ENCODE assay signal across 1 cellular context in genomic region chr11:126211236-126212088, GRCh38.
TF ChIP-seq lines count a peak whose summit lies in the region.

TSS of gene FAM118B (plus strand) at chr11:126211782. CDS start at chr11:126235002, 23,220 bp downstream.
TSS of gene RPUSD4 (minus strand) at chr11:126211650. CDS start at chr11:126211638, 12 bp downstream.

TF ChIP-seq in GM12878, 131 proteins besides CTCF, POLR2A, EP300 and RAD21 (continued from another document and continues in another):
- TF ChIP-seq HSF1 (IDR thresholded peaks at IDR 0.05; ENCODE audit: low read depth, low read length) (no peak), GABPA (IDR thresholded peaks at IDR 0.05; ENCODE audit: low read depth) (no peak), PRDM15 (CRISPR knock-in tag; IDR thresholded peaks at IDR 0.05) (no peak), IKZF2 (IDR thresholded peaks at IDR 0.05) (no peak), E2F4 (IDR thresholded peaks at IDR 0.05; ENCODE audit: low read depth, low read length) (no peak), SMARCA5 (IDR thresholded peaks at IDR 0.05) (no peak), FOXK2 (IDR thresholded peaks at IDR 0.05) (no peak), ZNF592 (IDR thresholded peaks at IDR 0.05) (no peak), YY1 (IDR thresholded peaks at IDR 0.05; ENCODE audit: low read depth, low read length) (peak; percentile 99), USF1 (IDR thresholded peaks at IDR 0.05; ENCODE audit: borderline replicate concordance, extremely low read length, insufficient read depth, low read depth, low read length) (peak; percentile 100), PML (IDR thresholded peaks at IDR 0.05; ENCODE audit: low read length) (peak; percentile 82), STAT1 (conservative IDR thresholded peaks at IDR 0.05) (0 out of 2 replicates have a peak, but pooled peaks have one; percentile 50), JUNB (IDR thresholded peaks at IDR 0.05) (no peak), MEF2B (IDR thresholded peaks at IDR 0.05; ENCODE audit: partially characterized antibody, poor library complexity, severe bottlenecking) (peak; percentile 90), MTA3 (IDR thresholded peaks at IDR 0.05; ENCODE audit: borderline replicate concordance, low read length) (no peak), IRF4 (IDR thresholded peaks at IDR 0.05; ENCODE audit: low read depth, low read length) (0 out of 2 replicates have a peak, but pooled peaks have one; percentile 8), ASH2L (IDR thresholded peaks at IDR 0.05; ENCODE audit: borderline replicate concordance, low read depth) (peak; percentile 67; the same call in 1 of the 2 replicates), ZNF274 (IDR thresholded peaks at IDR 0.05; ENCODE audit: insufficient read depth, insufficient read length) (no peak), SREBF2 (IDR thresholded peaks at IDR 0.05; ENCODE audit: low read length) (no peak), CHD2 (IDR thresholded peaks at IDR 0.05; ENCODE audit: borderline replicate concordance, low read depth, low read length) (peak; percentile 38; the same call in 1 of the 2 replicates), ESRRA (IDR thresholded peaks at IDR 0.05; ENCODE audit: low read length) (no peak), REST (IDR thresholded peaks at IDR 0.05; ENCODE audit: low read depth, low read length) (no peak), ZSCAN29 (IDR thresholded peaks at IDR 0.05) (no peak), HDAC6 (IDR thresholded peaks at IDR 0.05; ENCODE audit: unreplicated experiment) (no peak), CHD4 (IDR thresholded peaks at IDR 0.05) (no peak), SUPT20H (IDR thresholded peaks at IDR 0.05; ENCODE audit: borderline replicate concordance, control insufficient read depth, low read depth, low read length) (no peak), EED (IDR thresholded peaks at IDR 0.05; ENCODE audit: low read depth) (no peak), MTA2 (IDR thresholded peaks at IDR 0.05; ENCODE audit: low read depth) (no peak), ZBTB4 (CRISPR knock-in tag; IDR thresholded peaks at IDR 0.05) (no peak), CBX5 (IDR thresholded peaks at IDR 0.05; ENCODE audit: low read depth) (no peak), CBX3 (IDR thresholded peaks at IDR 0.05; ENCODE audit: borderline replicate concordance, low read depth) (no peak), NBN (IDR thresholded peaks at IDR 0.05) (0 out of 2 replicates have a peak, but pooled peaks have one; percentile 55), E2F8 (IDR thresholded peaks at IDR 0.05; ENCODE audit: low read depth, partially characterized antibody) (no peak), SPI1 (IDR thresholded peaks at IDR 0.05; ENCODE audit: borderline replicate concordance, insufficient read depth, low read depth, low read length) (no peak), DPF2 (IDR thresholded peaks at IDR 0.05) (no peak), SREBF1 (IDR thresholded peaks at IDR 0.05; ENCODE audit: low read length) (0 out of 2 replicates have a peak, but pooled peaks have one; percentile 46), KLF5 (IDR thresholded peaks at IDR 0.05; ENCODE audit: partially characterized antibody) (no peak), IKZF1 (conservative IDR thresholded peaks at IDR 0.05) (peak; percentile 45; the same call in 1 of the 2 replicates), TCF3 (IDR thresholded peaks at IDR 0.05; ENCODE audit: borderline replicate concordance, insufficient read depth, low read depth, low read length) (peak; percentile 43; the same call in 1 of the 2 replicates), RAD51 (IDR thresholded peaks at IDR 0.05) (peak; percentile 100)
